16 cellular contexts compared by ENCODE assay signal in the genomic region with DNA sequence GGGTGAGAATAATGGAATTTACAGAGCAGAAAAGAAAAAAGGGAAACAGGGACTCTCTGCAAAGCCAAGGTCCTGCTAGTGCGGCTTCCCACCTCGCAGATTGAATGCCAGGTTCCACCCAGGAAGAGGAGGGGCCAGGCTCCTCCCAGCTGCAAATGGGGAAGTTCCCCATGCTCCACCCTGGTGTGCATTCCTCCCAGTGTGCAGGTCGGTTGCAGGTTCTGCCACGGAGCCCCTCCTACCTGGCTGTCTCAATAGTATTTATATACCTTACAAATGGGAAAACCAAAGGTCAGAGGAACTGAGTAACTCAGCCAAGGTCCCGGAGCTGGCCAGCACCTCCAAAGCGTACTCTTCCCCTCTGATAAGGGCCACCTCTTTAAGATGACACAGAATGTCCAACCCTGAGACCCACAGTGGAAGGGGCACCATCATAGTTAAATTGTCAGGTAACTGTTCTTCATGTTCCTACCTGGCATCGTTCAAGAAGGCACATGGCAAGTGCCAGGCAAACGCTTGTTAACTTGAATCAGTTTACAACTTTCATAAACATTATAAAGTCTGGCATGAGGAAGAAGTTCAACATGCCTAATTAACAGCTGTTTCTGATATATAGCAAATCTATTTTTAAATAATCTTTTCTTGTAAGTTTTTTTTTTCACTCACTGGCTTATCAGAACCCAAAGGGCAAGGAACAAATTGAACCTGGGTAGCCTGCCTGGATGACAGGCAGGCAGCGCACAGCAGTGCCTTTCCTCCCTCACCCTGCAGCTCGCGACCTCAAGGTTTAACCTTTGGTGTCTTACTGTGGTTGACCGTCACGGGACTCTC. TPM values are rescaled to one million over a fixed set of nuclear protein-coding genes. Genes with fewer than 3 reads are reported as not detected.
A peak's percentile ranks its signal among the peaks of the same experiment; 100 is the strongest.
DNase-seq lines count a peak whose midpoint lies in the region; ATAC-seq and TF ChIP-seq lines count a peak whose summit lies in the region.
"Had no signal": no experiment of that assay in that cellular context is flagged by ENCODE, and none has a peak within 500 bp of the region (broad histone marks: within the 10 kb centered on the region; RNA-seq: fewer than 3 reads in every experiment).

No MANE protein-coding gene starts in this region.

- no peak for TF ChIP-seq CTCF in chondrocyte (IDR thresholded peaks at IDR 0.05)

- H3K4me3 Mint-ChIP-seq in chondrocyte (ENCODE audit: unreplicated experiment): no peak overlapping the region
- H3K4me3 Mint-ChIP-seq: dendritic cell treated with granulocyte-macrophage colony-stimulating factor and Interleukin-4, amounts not matched to agents 40 ng/mL and 50 ng/mL, for 4 days had no signal

- H3K4me1 Mint-ChIP-seq in chondrocyte (ENCODE audit: low read depth): no peaks in the 10 kb centered on the region

- H3K36me3 Mint-ChIP-seq in chondrocyte (ENCODE audit: low read depth): no peaks in the 10 kb centered on the region

- H3K27me3 Mint-ChIP-seq in chondrocyte (ENCODE audit: low read depth): peaks cover 4% of the 10 kb centered on the region

- peak; percentile 60 for ATAC-seq in GM18498 (IDR thresholded peaks at IDR 0.05; ENCODE audit: unreplicated experiment)
- peak; percentile 68 for ATAC-seq in HG02884 (IDR thresholded peaks at IDR 0.05; ENCODE audit: unreplicated experiment)
- ATAC-seq: stimulated activated naive CD8-positive, alpha-beta T cell treated with anti-CD3 and anti-CD28 coated beads, Interleukin-15, Interleukin-2, amounts not matched to agents 100 U/mL and 50 U/mL, for 24 hours had no signal

- no peaks in the 10 kb centered on the region for H3K9me3 Mint-ChIP-seq in chondrocyte (ENCODE audit: low read depth)
- H3K9me3 Mint-ChIP-seq: dendritic cell treated with granulocyte-macrophage colony-stimulating factor and Interleukin-4, amounts not matched to agents 40 ng/mL and 50 ng/mL, for 4 days had no signal

- DNase-seq in RPMI8226: peak; percentile 38
- peak; percentile 54 for DNase-seq in left kidney (ENCODE audit: low read depth, low spot score)
- DNase-seq in chondrocyte (ENCODE audit: low spot score): no peak
- DNase-seq in NCI-H2029 treated with DMSO at 0.1 percent for 48 hours (lab: John Stamatoyannopoulos, UW): no peak
- DNase-seq in inferior parietal cortex (ENCODE audit: extremely low spot score): no peak
- no peak for DNase-seq in activated effector memory CD4-positive, alpha-beta T cell treated with Interleukin-2 at 50 U/mL for 16 hours
- DNase-seq: activated CD4-positive, alpha-beta T cell treated with anti-CD3 and anti-CD28 coated beads for 4 hours; aorta; DMS 273 treated with DMSO at 0.1 percent for 48 hours; GOT3; NCI-H146; stimulated activated CD4-positive, alpha-beta T cell treated with anti-CD3 and anti-CD28 coated beads, Interleukin-4, amount 100 ng/mL, for 24 hours; stimulated activated naive CD8-positive, alpha-beta T cell treated with anti-CD3 and anti-CD28 coated beads, Interleukin-15, Interleukin-2, amounts not matched to agents 100 U/mL and 50 U/mL, for 24 hours had no signal

- H3K27ac Mint-ChIP-seq in chondrocyte (ENCODE audit: unreplicated experiment): no peak overlapping the region
- H3K27ac Mint-ChIP-seq: dendritic cell treated with granulocyte-macrophage colony-stimulating factor and Interleukin-4, amounts not matched to agents 40 ng/mL and 50 ng/mL, for 4 days had no signal

RNA-seq across cellular contexts. Expression of a gene that starts 35.6 kb away (rescaled TPM):
- total RNA-seq in chondrocyte: 7.2 to 55.0 TPM (median 7.7 TPM) in 3 replicates

Comparison
In these comparisons a context has a peak if more than half of its experiments do, and no peak if none do; other contexts are left out.
1. DNase-seq: peak in RPMI8226 (single experiment) and left kidney (single experiment); none in chondrocyte (single experiment), NCI-H2029 treated with DMSO at 0.1 percent for 48 hours (single experiment), inferior parietal cortex (single experiment) and activated effector memory CD4-positive, alpha-beta T cell treated with Interleukin-2 at 50 U/mL for 16 hours (single experiment).